In the genomic region with DNA sequence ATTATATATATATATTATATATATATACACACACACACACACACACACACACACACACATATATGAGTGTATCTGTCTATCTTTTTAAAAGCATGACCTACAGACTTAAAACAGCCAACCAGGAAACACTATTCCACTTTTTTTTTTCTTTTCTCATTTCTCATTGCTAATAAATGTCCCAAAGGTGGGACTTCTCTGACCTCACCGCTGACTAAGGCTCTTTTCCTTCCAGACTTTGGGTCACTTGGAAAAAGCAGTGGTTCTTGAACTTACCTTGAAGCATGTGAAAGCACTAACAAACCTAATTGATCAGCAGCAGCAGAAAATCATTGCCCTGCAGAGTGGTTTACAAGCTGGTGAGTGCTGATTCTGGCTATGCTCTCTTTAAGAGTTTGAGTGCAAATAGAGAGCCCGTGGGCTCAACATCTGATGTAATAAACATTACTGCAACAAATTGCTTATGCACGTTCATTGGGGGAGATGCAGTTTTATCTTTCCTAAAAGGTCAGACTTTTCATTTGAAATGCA, we compare ENCODE assay signal across 1 cellular context.
TF ChIP-seq lines count a peak whose summit lies in the region.

No MANE protein-coding gene starts in this region.

TF ChIP-seq in GM12878, 131 proteins besides CTCF, POLR2A, EP300 and RAD21:
- TF ChIP-seq SMAD1 (IDR thresholded peaks at IDR 0.05; ENCODE audit: low read depth, partially characterized antibody) (peak; percentile 76), LARP7 (IDR thresholded peaks at IDR 0.05) (no peak), NKRF (conservative IDR thresholded peaks at IDR 0.05) (no peak; the same call in 1 of the 2 replicates), TAF1 (IDR thresholded peaks at IDR 0.05; ENCODE audit: borderline replicate concordance, low read depth, low read length) (no peak), ATF3 (IDR thresholded peaks at IDR 0.05; ENCODE audit: borderline replicate concordance, extremely low read depth, low read depth, low read length) (no peak), NBN (IDR thresholded peaks at IDR 0.05) (no peak), SKIL (IDR thresholded peaks at IDR 0.05; ENCODE audit: low read depth, poor library complexity, severe bottlenecking) (peak; percentile 13), ZBTB11 (CRISPR knock-in tag; IDR thresholded peaks at IDR 0.05) (no peak), CREB1 (IDR thresholded peaks at IDR 0.05; ENCODE audit: low read depth) (no peak), MYB (IDR thresholded peaks at IDR 0.05; ENCODE audit: borderline replicate concordance, low read depth, low read length) (no peak), ZBTB33 (IDR thresholded peaks at IDR 0.05) (no peak), SREBF1 (IDR thresholded peaks at IDR 0.05; ENCODE audit: low read length) (no peak), CHD1 (IDR thresholded peaks at IDR 0.05; ENCODE audit: low read depth, low read length) (0 out of 2 replicates have a peak, but pooled peaks have one; percentile 51), MEF2B (IDR thresholded peaks at IDR 0.05; ENCODE audit: partially characterized antibody, poor library complexity, severe bottlenecking) (no peak), RCOR1 (conservative IDR thresholded peaks at IDR 0.05; ENCODE audit: low read depth, low read length) (no peak; the same call in 1 of the 2 replicates), NFXL1 (IDR thresholded peaks at IDR 0.05; ENCODE audit: borderline replicate concordance) (no peak), SIX5 (IDR thresholded peaks at IDR 0.05; ENCODE audit: low read depth, low read length, severe bottlenecking) (no peak), BMI1 (IDR thresholded peaks at IDR 0.05; ENCODE audit: borderline replicate concordance) (0 out of 2 replicates have a peak, but pooled peaks have one; percentile 4), EED (IDR thresholded peaks at IDR 0.05; ENCODE audit: low read depth) (no peak), MTA2 (IDR thresholded peaks at IDR 0.05; ENCODE audit: low read depth) (no peak), DPF2 (IDR thresholded peaks at IDR 0.05) (no peak), IKZF2 (IDR thresholded peaks at IDR 0.05) (no peak), EGR1 (IDR thresholded peaks at IDR 0.05; ENCODE audit: borderline replicate concordance in 1 of 2, low read depth in 2 of 2, low read length in 2 of 2) (no peak), TBL1XR1 (IDR thresholded peaks at IDR 0.05; ENCODE audit: low read depth, low read length) (no peak)
- TF ChIP-seq, protein P1, sequence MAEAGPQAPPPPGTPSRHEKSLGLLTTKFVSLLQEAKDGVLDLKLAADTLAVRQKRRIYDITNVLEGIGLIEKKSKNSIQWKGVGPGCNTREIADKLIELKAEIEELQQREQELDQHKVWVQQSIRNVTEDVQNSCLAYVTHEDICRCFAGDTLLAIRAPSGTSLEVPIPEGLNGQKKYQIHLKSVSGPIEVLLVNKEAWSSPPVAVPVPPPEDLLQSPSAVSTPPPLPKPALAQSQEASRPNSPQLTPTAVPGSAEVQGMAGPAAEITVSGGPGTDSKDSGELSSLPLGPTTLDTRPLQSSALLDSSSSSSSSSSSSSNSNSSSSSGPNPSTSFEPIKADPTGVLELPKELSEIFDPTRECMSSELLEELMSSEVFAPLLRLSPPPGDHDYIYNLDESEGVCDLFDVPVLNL (IDR thresholded peaks at IDR 0.05; ENCODE audit: low read depth, low read length), result no peak
- TF ChIP-seq, protein P2, sequence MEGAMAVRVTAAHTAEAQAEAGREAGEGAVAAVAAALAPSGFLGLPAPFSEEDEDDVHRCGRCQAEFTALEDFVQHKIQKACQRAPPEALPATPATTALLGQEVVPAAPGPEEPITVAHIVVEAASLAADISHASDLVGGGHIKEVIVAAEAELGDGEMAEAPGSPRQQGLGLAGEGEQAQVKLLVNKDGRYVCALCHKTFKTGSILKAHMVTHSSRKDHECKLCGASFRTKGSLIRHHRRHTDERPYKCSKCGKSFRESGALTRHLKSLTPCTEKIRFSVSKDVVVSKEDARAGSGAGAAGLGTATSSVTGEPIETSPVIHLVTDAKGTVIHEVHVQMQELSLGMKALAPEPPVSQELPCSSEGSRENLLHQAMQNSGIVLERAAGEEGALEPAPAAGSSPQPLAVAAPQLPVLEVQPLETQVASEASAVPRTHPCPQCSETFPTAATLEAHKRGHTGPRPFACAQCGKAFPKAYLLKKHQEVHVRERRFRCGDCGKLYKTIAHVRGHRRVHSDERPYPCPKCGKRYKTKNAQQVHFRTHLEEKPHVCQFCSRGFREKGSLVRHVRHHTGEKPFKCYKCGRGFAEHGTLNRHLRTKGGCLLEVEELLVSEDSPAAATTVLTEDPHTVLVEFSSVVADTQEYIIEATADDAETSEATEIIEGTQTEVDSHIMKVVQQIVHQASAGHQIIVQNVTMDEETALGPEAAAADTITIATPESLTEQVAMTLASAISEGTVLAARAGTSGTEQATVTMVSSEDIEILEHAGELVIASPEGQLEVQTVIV (IDR thresholded peaks at IDR 0.05; ENCODE audit: borderline replicate concordance, partially characterized antibody), result no peak
